Comparison of ENCODE assay signal across 1 cellular context in genomic region chr12:7130791-7131501, GRCh38.
TF ChIP-seq lines count a peak whose summit lies in the region.

No MANE protein-coding gene starts in this region.

TF ChIP-seq in HepG2, 621 proteins besides CTCF, POLR2A, EP300 and RAD21 (continued from another document and continues in another):
- TF ChIP-seq ZNF318 (CRISPR knock-in tag; IDR thresholded peaks at IDR 0.05) (peak; percentile 41; the same call in 1 of the 2 replicates), KDM2A (CRISPR knock-in tag; IDR thresholded peaks at IDR 0.05; ENCODE audit: borderline replicate concordance, low read depth) (peak; percentile 22; the same call in 1 of the 2 replicates), NRL (CRISPR knock-in tag; IDR thresholded peaks at IDR 0.05; ENCODE audit: borderline replicate concordance) (no peak), ZNF550 (CRISPR knock-in tag; IDR thresholded peaks at IDR 0.05; ENCODE audit: borderline replicate concordance) (no peak), NONO (IDR thresholded peaks at IDR 0.05) (no peak), NONO (CRISPR knock-in tag; conservative IDR thresholded peaks at IDR 0.05) (peak; percentile 62), TFAP4 (IDR thresholded peaks at IDR 0.05; ENCODE audit: borderline replicate concordance, low read depth) (peak; percentile 91), MED8 (CRISPR knock-in tag; IDR thresholded peaks at IDR 0.05; ENCODE audit: insufficient replicate concordance) (no peak), ARID2 (CRISPR knock-in tag; IDR thresholded peaks at IDR 0.05; ENCODE audit: borderline replicate concordance) (no peak), ZNF772 (CRISPR knock-in tag; IDR thresholded peaks at IDR 0.05) (no peak; the same call in 1 of the 2 replicates), TFDP1 (CRISPR knock-in tag; IDR thresholded peaks at IDR 0.05; ENCODE audit: borderline replicate concordance) (no peak), KLF16 (CRISPR knock-in tag; IDR thresholded peaks at IDR 0.05) (no peak), NFYB (CRISPR knock-in tag; IDR thresholded peaks at IDR 0.05) (no peak), HOXA9 (CRISPR knock-in tag; IDR thresholded peaks at IDR 0.05; ENCODE audit: borderline replicate concordance) (peak; percentile 22; the same call in 1 of the 2 replicates), ZNF251 (CRISPR knock-in tag; IDR thresholded peaks at IDR 0.05) (no peak), XRCC5 (optimal IDR thresholded peaks at IDR 0.05; ENCODE audit: low read length) (peak; percentile 50), CHD4 (IDR thresholded peaks at IDR 0.05; ENCODE audit: borderline replicate concordance, low read length) (no peak), ARID3A (IDR thresholded peaks at IDR 0.05; ENCODE audit: low read depth, low read length) (no peak), RERE (CRISPR knock-in tag; IDR thresholded peaks at IDR 0.05; ENCODE audit: low read depth) (no peak), ZNF121 (CRISPR knock-in tag; IDR thresholded peaks at IDR 0.05) (no peak), LCORL (IDR thresholded peaks at IDR 0.05) (no peak), LCORL (CRISPR knock-in tag; IDR thresholded peaks at IDR 0.05) (peak; percentile 24; the same call in 1 of the 2 replicates), POLR2G (IDR thresholded peaks at IDR 0.05; ENCODE audit: low read depth, low read length) (no peak), MAZ (IDR thresholded peaks at IDR 0.05; ENCODE audit: borderline replicate concordance, low read depth, low read length) (no peak), MAZ (CRISPR knock-in tag; IDR thresholded peaks at IDR 0.05; ENCODE audit: low read depth) (0 out of 2 replicates have a peak, but pooled peaks have one; percentile 34), ZNF777 (CRISPR knock-in tag; IDR thresholded peaks at IDR 0.05) (no peak), ZFY (CRISPR knock-in tag; IDR thresholded peaks at IDR 0.05) (peak; percentile 47; the same call in 1 of the 2 replicates), NR1H2 (CRISPR knock-in tag; IDR thresholded peaks at IDR 0.05; ENCODE audit: borderline replicate concordance, low read depth) (no peak), ZMYM3 (CRISPR knock-in tag; IDR thresholded peaks at IDR 0.05) (0 out of 2 replicates have a peak, but pooled peaks have one; percentile 7), ZNF709 (CRISPR knock-in tag; IDR thresholded peaks at IDR 0.05) (no peak), ZNF34 (CRISPR knock-in tag; IDR thresholded peaks at IDR 0.05; ENCODE audit: borderline replicate concordance) (0 out of 2 replicates have a peak, but pooled peaks have one; percentile 37), PRDM15 (CRISPR knock-in tag; IDR thresholded peaks at IDR 0.05) (peak; percentile 25; the same call in 1 of the 2 replicates), SRSF1 (optimal IDR thresholded peaks at IDR 0.05; ENCODE audit: low read depth, low read length) (no peak), ATF7 (IDR thresholded peaks at IDR 0.05) (no peak), ATF7 (CRISPR knock-in tag; IDR thresholded peaks at IDR 0.05) (no peak), ATF4 (CRISPR knock-in tag; IDR thresholded peaks at IDR 0.05) (0 out of 4 replicates have a peak, but pooled peaks of 1 of the 2 experiments have one; percentile 32), POGZ (CRISPR knock-in tag; IDR thresholded peaks at IDR 0.05) (no peak), TBL1XR1 (IDR thresholded peaks at IDR 0.05; ENCODE audit: borderline replicate concordance, low read length, partially characterized antibody) (no peak)
